26 cellular contexts compared by ENCODE assay signal in genomic region chr10:119524720-119525070, GRCh38. TPM values are rescaled to one million over a fixed set of nuclear protein-coding genes. Genes with fewer than 3 reads are reported as not detected.
"Had no signal": no experiment of that assay in that cellular context is flagged by ENCODE, and none has a peak within 500 bp of the region (broad histone marks: within the 10 kb centered on the region; RNA-seq: fewer than 3 reads in every experiment).

No MANE protein-coding gene starts in this region.

- H3K27me3 Mint-ChIP-seq: activated CD4-positive, alpha-beta T cell treated with anti-CD3 and anti-CD28 coated beads, Interleukin-2, amount 10 ng/mL, durations not matched to agents 24 days and 14 days; activated T-helper 17 cell treated with anti-CD3 and anti-CD28 coated beads, Interleukin-2, amount 50 U/mL, for 72 hours; central memory CD8-positive, alpha-beta T cell had no signal

- H3K4me3 Mint-ChIP-seq: activated CD4-positive, alpha-beta T cell treated with anti-CD3 and anti-CD28 coated beads, Interleukin-2, amount 10 ng/mL, durations not matched to agents 24 days and 14 days; activated T-cell treated with anti-CD3 and anti-CD28 coated beads, Interleukin-2, amount 50 U/mL, for 72 hours; activated T-helper 17 cell treated with anti-CD3 and anti-CD28 coated beads, Interleukin-2, amount 50 U/mL, for 72 hours; central memory CD8-positive, alpha-beta T cell; T-helper 1 cell treated with Interleukin-12 subunit alpha and Interleukin-12 subunit beta and Interleukin-4 antibody, amounts not matched to agents 30 μg/mL and 1 μg/mL, for 36 hours; T-helper 2 cell treated with Interferon-gamma antibody and Interleukin-4, amounts not matched to agents 5 μg/mL and 100 μg/mL, for 36 hours had no signal

- H3K9me3 ChIP-seq: MG63, SJCRH30 had no signal

- ATAC-seq: activated T-cell treated with anti-CD3 and anti-CD28 coated beads, Interleukin-2, amount 50 U/mL, for 72 hours; activated T-helper 17 cell treated with anti-CD3 and anti-CD28 coated beads, Interleukin-2, amount 50 U/mL, for 72 hours had no signal

- H3K27me3 ChIP-seq: brain microvascular endothelial cell, MG63, SJCRH30 had no signal

- H3K9me3 Mint-ChIP-seq: activated CD4-positive, alpha-beta T cell treated with anti-CD3 and anti-CD28 coated beads, Interleukin-2, amount 10 ng/mL, durations not matched to agents 24 days and 14 days; activated T-cell treated with anti-CD3 and anti-CD28 coated beads, Interleukin-2, amount 50 U/mL, for 72 hours; activated T-helper 17 cell treated with anti-CD3 and anti-CD28 coated beads, Interleukin-2, amount 50 U/mL, for 72 hours; central memory CD8-positive, alpha-beta T cell; T-helper 1 cell treated with Interleukin-12 subunit alpha and Interleukin-12 subunit beta and Interleukin-4 antibody, amounts not matched to agents 30 μg/mL and 1 μg/mL, for 36 hours; T-helper 2 cell treated with Interferon-gamma antibody and Interleukin-4, amounts not matched to agents 5 μg/mL and 100 μg/mL, for 36 hours had no signal

- H3K4me3 ChIP-seq: MG63, SJCRH30, SK-N-MC had no signal

- H3K27ac Mint-ChIP-seq: activated T-cell treated with anti-CD3 and anti-CD28 coated beads, Interleukin-2, amount 50 U/mL, for 72 hours; T-helper 1 cell treated with Interleukin-12 subunit alpha and Interleukin-12 subunit beta and Interleukin-4 antibody, amounts not matched to agents 30 μg/mL and 1 μg/mL, for 36 hours; T-helper 2 cell treated with Interferon-gamma antibody and Interleukin-4, amounts not matched to agents 5 μg/mL and 100 μg/mL, for 36 hours had no signal

- DNase-seq: activated CD4-positive, alpha-beta T cell treated with anti-CD3 and anti-CD28 coated beads, Interleukin-2, amount 10 ng/mL, durations not matched to agents 24 days and 14 days; activated CD4-positive, alpha-beta T cell treated with anti-CD3 and anti-CD28 coated beads, Interleukin-2, amount 50 U/mL, for 4 hours; activated CD8-positive, alpha-beta memory T cell treated with anti-CD3 and anti-CD28 coated beads, Interleukin-2, amount 50 U/mL, for 4 hours; activated naive CD4-positive, alpha-beta T cell treated with anti-CD3 and anti-CD28 coated beads, Interleukin-2, amount 50 U/mL, for 16 hours; activated T-cell treated with anti-CD3 and anti-CD28 coated beads for 4 hours; activated T-cell treated with anti-CD3 and anti-CD28 coated beads, Interleukin-2, amount 50 U/mL, for 72 hours; amniotic stem cell; brain microvascular endothelial cell; Kasumi-1; KG1; MG63; NCI-H1048; NCI-H1105 treated with DMSO at 0.1 percent for 48 hours; NCI-H1436; NCI-H1694; NCI-H1930; NCI-H2081 treated with DMSO at 0.1 percent for 48 hours; NCI-H345; NCI-H524 treated with DMSO at 0.1 percent for 48 hours; SHP77 had no signal

- H3K36me3 ChIP-seq: MG63, SJCRH30 had no signal

- H3K27ac ChIP-seq: brain microvascular endothelial cell, SJCRH30 had no signal

RNA-seq across cellular contexts. Expression of gene RGS10, which starts 17.8 kb away (rescaled TPM):
- total RNA-seq: SJCRH30 had no signal
